In the genomic region with DNA sequence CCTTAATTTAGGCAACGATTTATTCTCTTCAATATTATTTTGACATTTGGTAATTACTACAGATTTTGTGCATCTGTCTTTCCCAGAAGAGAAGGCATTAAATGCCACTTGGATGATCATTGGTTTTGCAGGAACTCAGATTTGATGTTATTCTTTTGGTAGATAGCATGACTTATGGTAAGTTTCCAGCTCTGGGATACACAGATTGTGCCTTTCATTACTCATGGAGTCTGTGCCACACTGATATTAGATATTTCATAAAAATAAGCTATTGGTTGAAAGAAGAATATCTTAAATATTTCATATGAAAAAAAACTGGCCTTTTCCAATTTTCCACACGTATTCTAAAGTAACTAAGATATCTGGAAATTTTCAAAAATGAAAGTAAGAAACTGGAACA, we compare ENCODE assay signal across 3 cellular contexts.
TF ChIP-seq lines count a peak whose summit lies in the region.

No MANE protein-coding gene starts in this region.

TF ChIP-seq in IMR-90, 13 proteins besides CTCF, POLR2A, EP300 and RAD21:
- TF ChIP-seq BHLHE40 (IDR thresholded peaks at IDR 0.05; ENCODE audit: low read depth, low read length) (no peak), RFX5 (IDR thresholded peaks at IDR 0.05; ENCODE audit: low read depth, low read length) (no peak), SMC3 (IDR thresholded peaks at IDR 0.05; ENCODE audit: low read depth, low read length) (no peak), USF2 (IDR thresholded peaks at IDR 0.05; ENCODE audit: low read depth, low read length) (no peak), NFE2L2 (IDR thresholded peaks at IDR 0.05; ENCODE audit: low read depth, low read length) (no peak), MXI1 (IDR thresholded peaks at IDR 0.05; ENCODE audit: borderline replicate concordance, low read depth, low read length) (no peak), FOS (IDR thresholded peaks at IDR 0.05; ENCODE audit: low read depth, low read length) (no peak), CEBPB (IDR thresholded peaks at IDR 0.05; ENCODE audit: low read depth, low read length) (no peak), MAFK (IDR thresholded peaks at IDR 0.05; ENCODE audit: low read depth, low read length) (no peak), RCOR1 (IDR thresholded peaks at IDR 0.05; ENCODE audit: insufficient replicate concordance, low read length) (no peak), MAZ (IDR thresholded peaks at IDR 0.05; ENCODE audit: borderline replicate concordance, low read depth, low read length) (no peak), CHD1 (IDR thresholded peaks at IDR 0.05; ENCODE audit: low read depth, low read length) (no peak)
- TF ChIP-seq, protein P1, sequence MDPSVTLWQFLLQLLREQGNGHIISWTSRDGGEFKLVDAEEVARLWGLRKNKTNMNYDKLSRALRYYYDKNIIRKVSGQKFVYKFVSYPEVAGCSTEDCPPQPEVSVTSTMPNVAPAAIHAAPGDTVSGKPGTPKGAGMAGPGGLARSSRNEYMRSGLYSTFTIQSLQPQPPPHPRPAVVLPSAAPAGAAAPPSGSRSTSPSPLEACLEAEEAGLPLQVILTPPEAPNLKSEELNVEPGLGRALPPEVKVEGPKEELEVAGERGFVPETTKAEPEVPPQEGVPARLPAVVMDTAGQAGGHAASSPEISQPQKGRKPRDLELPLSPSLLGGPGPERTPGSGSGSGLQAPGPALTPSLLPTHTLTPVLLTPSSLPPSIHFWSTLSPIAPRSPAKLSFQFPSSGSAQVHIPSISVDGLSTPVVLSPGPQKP (IDR thresholded peaks at IDR 0.05; ENCODE audit: borderline replicate concordance, low read depth, low read length), result no peak

TF ChIP-seq in endothelial cell of umbilical vein, 7 proteins besides CTCF, POLR2A, EP300 and RAD21:
- TF ChIP-seq FOS (IDR thresholded peaks at IDR 0.05; ENCODE audit: borderline replicate concordance, insufficient read depth, low read length) (no peak), POLR2AphosphoS5 (IDR thresholded peaks at IDR 0.05; ENCODE audit: insufficient read depth, low read depth, low read length) (no peak)

TF ChIP-seq in SK-N-SH treated with all-trans-retinoic acid at 6 μM for 48 hours, 23 proteins besides CTCF, POLR2A, EP300 and RAD21:
- no peak for TF ChIP-seq TCF4 (CRISPR knock-in tag; IDR thresholded peaks at IDR 0.05; ENCODE audit: borderline replicate concordance)
- TF ChIP-seq ARNTL (CRISPR knock-in tag; IDR thresholded peaks at IDR 0.05; ENCODE audit: borderline replicate concordance, low read depth), result no peak
- TF ChIP-seq ZNF8 (CRISPR knock-in tag; IDR thresholded peaks at IDR 0.05), result no peak
- no peak for TF ChIP-seq ZNF70 (CRISPR knock-in tag; IDR thresholded peaks at IDR 0.05)
- no peak for TF ChIP-seq CREB5 (CRISPR knock-in tag; IDR thresholded peaks at IDR 0.05; ENCODE audit: low read depth)
- no peak for TF ChIP-seq ISL1 (CRISPR knock-in tag; IDR thresholded peaks at IDR 0.05)
- TF ChIP-seq, protein P2, sequence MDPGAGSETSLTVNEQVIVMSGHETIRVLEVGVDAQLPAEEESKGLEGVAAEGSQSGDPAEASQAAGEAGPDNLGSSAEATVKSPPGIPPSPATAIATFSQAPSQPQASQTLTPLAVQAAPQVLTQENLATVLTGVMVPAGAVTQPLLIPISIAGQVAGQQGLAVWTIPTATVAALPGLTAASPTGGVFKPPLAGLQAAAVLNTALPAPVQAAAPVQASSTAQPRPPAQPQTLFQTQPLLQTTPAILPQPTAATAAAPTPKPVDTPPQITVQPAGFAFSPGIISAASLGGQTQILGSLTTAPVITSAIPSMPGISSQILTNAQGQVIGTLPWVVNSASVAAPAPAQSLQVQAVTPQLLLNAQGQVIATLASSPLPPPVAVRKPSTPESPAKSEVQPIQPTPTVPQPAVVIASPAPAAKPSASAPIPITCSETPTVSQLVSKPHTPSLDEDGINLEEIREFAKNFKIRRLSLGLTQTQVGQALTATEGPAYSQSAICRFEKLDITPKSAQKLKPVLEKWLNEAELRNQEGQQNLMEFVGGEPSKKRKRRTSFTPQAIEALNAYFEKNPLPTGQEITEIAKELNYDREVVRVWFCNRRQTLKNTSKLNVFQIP (CRISPR knock-in tag; IDR thresholded peaks at IDR 0.05; ENCODE audit: borderline replicate concordance, low read depth), result no peak
- TF ChIP-seq BACH2 (CRISPR knock-in tag; IDR thresholded peaks at IDR 0.05; ENCODE audit: borderline replicate concordance), result no peak
- TF ChIP-seq PPARA (CRISPR knock-in tag; IDR thresholded peaks at IDR 0.05; ENCODE audit: borderline replicate concordance), result no peak
- no peak for TF ChIP-seq OSR1 (CRISPR knock-in tag; IDR thresholded peaks at IDR 0.05)
- TF ChIP-seq TOX (CRISPR knock-in tag; IDR thresholded peaks at IDR 0.05; ENCODE audit: borderline replicate concordance), result no peak
TF ChIP-seq in SK-N-SH treated with all-trans-retinoic acid at 6 μM for 48 hours: peak in this region for 0.
